In the genomic region with DNA sequence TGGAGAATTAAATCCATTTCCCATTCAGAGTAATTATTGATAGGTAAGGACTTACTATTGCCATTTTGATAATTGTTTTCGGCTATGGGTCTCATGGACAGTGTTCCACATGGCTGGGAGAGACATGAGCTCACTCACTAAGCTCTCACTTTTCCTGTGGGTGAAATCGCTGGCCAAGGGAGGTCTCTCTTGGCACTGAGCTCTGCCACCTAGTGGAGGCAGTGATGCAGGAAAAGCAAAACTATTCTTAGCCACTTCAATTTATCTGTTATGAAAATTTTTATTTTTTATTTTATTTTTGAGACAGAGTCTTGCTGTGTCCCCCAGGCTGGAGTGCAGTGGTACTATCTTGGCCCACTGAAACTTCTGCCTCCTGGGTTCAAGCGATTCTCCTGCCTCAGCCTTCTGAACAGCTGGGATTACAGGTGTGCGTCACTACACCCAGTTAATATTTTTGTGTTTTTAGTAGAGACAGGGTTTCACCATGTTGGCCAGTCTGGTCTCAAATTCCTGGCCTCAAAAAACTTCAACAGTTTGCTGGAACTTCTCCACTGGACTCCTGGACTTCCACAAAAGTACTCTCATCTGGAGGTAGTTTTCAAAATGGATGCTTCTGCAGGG, we compare ENCODE assay signal across 8 cellular contexts. TPM values are rescaled to one million over a fixed set of nuclear protein-coding genes. Genes with fewer than 3 reads are reported as not detected.
DNase-seq lines count a peak whose midpoint lies in the region; ATAC-seq and TF ChIP-seq lines count a peak whose summit lies in the region.

No MANE protein-coding gene starts in this region.

- ATAC-seq in heart right ventricle: peak in 1 of 8 donors; percentile 30
- no peak for ATAC-seq in GM21619 (IDR thresholded peaks at IDR 0.05; ENCODE audit: unreplicated experiment)

- H3K27ac ChIP-seq in SK-N-SH (ENCODE audit: low read depth in 2 of 2, low read length in 1 of 2) (no peak overlapping the region), heart right ventricle (no peak overlapping the region)

- no peak overlapping the region for H3K9ac ChIP-seq in SK-N-SH
- H3K9ac ChIP-seq in adipocyte (ENCODE audit: low read length): no peak overlapping the region

- intact Hi-C loops in heart right ventricle (cut with DNase I): loop anchor here in 2 of 10 donors (5.0 to 10.0 kb wide), 2 partner anchors 36 to 314 kb away; no protein-coding TSS in a partner anchor

- TF ChIP-seq EP300 in SK-N-SH (IDR thresholded peaks at IDR 0.05; ENCODE audit: borderline replicate concordance in 1 of 2, low read depth in 1 of 2, low read length in 1 of 2): no peak

- H3K9me3 ChIP-seq in SK-N-SH (no peaks in the 10 kb centered on the region; the same call in 1 of the 2 replicates), adipocyte (ENCODE audit: control insufficient read depth, low read length) (no peaks in the 10 kb centered on the region), heart right ventricle (no peaks in the 10 kb centered on the region)

- POLR2A ChIA-PET in SK-N-SH (lab: Yijun Ruan, JAX): no interaction called here

- TF ChIP-seq CTCF in SK-N-SH (IDR thresholded peaks at IDR 0.05) (peak; percentile 93), heart right ventricle (IDR thresholded peaks at IDR 0.05) (peak; percentile 58 to 89 (median 85))

- H3K36me3 ChIP-seq in SK-N-SH (replicated peaks in 1 of 2; ENCODE audit: control insufficient read depth in 1 of 2, insufficient read depth in 2 of 2, low read length in 1 of 2): no peaks in the 10 kb centered on the region
- H3K36me3 ChIP-seq in adipocyte (ENCODE audit: control insufficient read depth, insufficient read depth, low read length, severe bottlenecking): no peaks in the 10 kb centered on the region
- no peaks in the 10 kb centered on the region for H3K36me3 ChIP-seq in heart right ventricle

- H3K4me2 ChIP-seq in SK-N-SH: no peak overlapping the region

- H3K4me1 ChIP-seq in SK-N-SH (ENCODE audit: control insufficient read depth in 1 of 2, insufficient read depth in 2 of 2, low read depth in 1 of 2, low read length in 1 of 2) (peaks cover 4 to 8% of the 10 kb centered on the region in 2 experiments; a peak in 2 of 4 replicates), adipocyte (ENCODE audit: control insufficient read depth, insufficient read depth, low read length) (peaks cover 22% of the 10 kb centered on the region), heart right ventricle (peaks cover 0 to 14% (median 8%) of the 10 kb centered on the region in 9 donors)

- peaks cover 22% of the 10 kb centered on the region for H3F3A ChIP-seq in SK-N-SH (replicated peaks; ENCODE audit: insufficient read depth)

- H4K20me1 ChIP-seq in SK-N-SH (ENCODE audit: insufficient read depth): no peaks in the 10 kb centered on the region

- peak; percentile 69 for TF ChIP-seq RAD21 in SK-N-SH (IDR thresholded peaks at IDR 0.05; ENCODE audit: low read length)

- CTCF ChIA-PET in SK-N-SH (lab: Yijun Ruan, JAX): interaction anchor here (0.6 to 2.9 kb wide), 52 partner anchors 9 to 412 kb away, joined by 3 to 31 read pairs (median 4); a partner anchor contains a TSS

- H3K9me2 ChIP-seq in SK-N-SH: 0 out of 2 replicates have a peak, but pooled peaks cover 3% of the 10 kb centered on the region

- H3K4me3 ChIP-seq in SK-N-SH (ENCODE audit: low read depth in 2 of 2, low read length in 1 of 2): no peak overlapping the region
- H3K4me3 ChIP-seq in adipocyte (ENCODE audit: low read length): no peak overlapping the region
- H3K4me3 ChIP-seq in heart right ventricle: no peak overlapping the region

- H3K27me3 ChIP-seq in SK-N-SH (ENCODE audit: insufficient read depth) (no peaks in the 10 kb centered on the region), adipocyte (replicated peaks; ENCODE audit: control insufficient read depth, insufficient read depth, low read length) (no peaks in the 10 kb centered on the region), heart right ventricle (no peaks in the 10 kb centered on the region)

- H3K79me2 ChIP-seq in SK-N-SH (ENCODE audit: insufficient read depth): no peaks in the 10 kb centered on the region

- 26% methylated on average over 4 of the region's 4 CpGs for WGBS in SK-N-SH (ENCODE audit: low lambda C conversion rate)
- 26 to 31% methylated on average over 4 of the region's 4 CpGs for WGBS in heart right ventricle, 2 donors

- H2AFZ ChIP-seq in SK-N-SH (ENCODE audit: low read depth): no peak overlapping the region

- DNase-seq in GM04503 (ENCODE audit: low read depth) (peak; percentile 26), MV-4-11 (lab: John Stamatoyannopoulos, UW) (peak; percentile 58), SK-N-SH (peak; percentile 67), adipocyte (ENCODE audit: low read depth) (peak; percentile 94), heart right ventricle (peak; percentile 40 to 69), putamen (ENCODE audit: low spot score) (peak; percentile 87), GM19240 (ENCODE audit: insufficient read length, low spot score) (no peak)

TF ChIP-seq in SK-N-SH, 30 proteins besides CTCF, POLR2A, EP300 and RAD21:
- TF ChIP-seq, protein P1, sequence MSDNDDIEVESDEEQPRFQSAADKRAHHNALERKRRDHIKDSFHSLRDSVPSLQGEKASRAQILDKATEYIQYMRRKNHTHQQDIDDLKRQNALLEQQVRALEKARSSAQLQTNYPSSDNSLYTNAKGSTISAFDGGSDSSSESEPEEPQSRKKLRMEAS (IDR thresholded peaks at IDR 0.05; ENCODE audit: low read depth): peak; percentile 37; the same call in 1 of the 2 replicates
- TF ChIP-seq MXI1 (IDR thresholded peaks at IDR 0.05; ENCODE audit: low read depth, low read length) (peak; percentile 57; the same call in 1 of the 2 replicates), RXRA (IDR thresholded peaks at IDR 0.05; ENCODE audit: borderline replicate concordance, low read depth) (no peak), SMC3 (IDR thresholded peaks at IDR 0.05; ENCODE audit: low read depth, low read length) (peak; percentile 73)

RNA-seq across cellular contexts. Expression of a gene that starts 4.7 kb away (rescaled TPM):
- 14.9 and 19.6 TPM in 2 replicates for polyA plus RNA-seq in SK-N-SH (2012; rRNA removed)
- 23.0 and 27.7 TPM in 2 replicates for polyA plus RNA-seq in SK-N-SH (2012; cell fraction: cytosol; rRNA removed)
- polyA plus RNA-seq in SK-N-SH (2012; cell fraction: nucleus; rRNA removed): 8.2 and 18.5 TPM in 2 replicates
- total RNA-seq in heart right ventricle: 10 to 100 TPM; 46.6 to 72.3 (median 55.5) TPM
- polyA plus RNA-seq in heart right ventricle: 10 to 100 TPM; 24.8 to 36.4 TPM

RNA-seq across cellular contexts. Expression of a gene that starts 16.0 kb away (rescaled TPM):
- polyA plus RNA-seq in SK-N-SH (2012; rRNA removed) (not detected in 2 replicates), heart right ventricle (not detected)
- polyA plus RNA-seq in SK-N-SH (2012; cell fraction: cytosol; rRNA removed): not detected in 2 replicates
- not detected in 2 replicates for polyA plus RNA-seq in SK-N-SH (2012; cell fraction: nucleus; rRNA removed)
- total RNA-seq in heart right ventricle: not detected

RNA-seq across cellular contexts. Expression of a gene that starts 56.0 kb away (rescaled TPM):
- polyA plus RNA-seq in SK-N-SH (2012; rRNA removed) (20.9 and 21.3 TPM in 2 replicates), heart right ventricle (10 to 100 TPM in 1 of 2 donors, 1 to 10 TPM in 1; 4.6 to 10.8 TPM)
- polyA plus RNA-seq in SK-N-SH (2012; cell fraction: cytosol; rRNA removed): 23.4 and 27.2 TPM in 2 replicates
- polyA plus RNA-seq in SK-N-SH (2012; cell fraction: nucleus; rRNA removed): 10.1 and 15.3 TPM in 2 replicates
- total RNA-seq in heart right ventricle: 10 to 100 TPM; 14.1 to 22.9 (median 19.0) TPM
